Comparison of ENCODE assay signal across 8 cellular contexts in the genomic region with DNA sequence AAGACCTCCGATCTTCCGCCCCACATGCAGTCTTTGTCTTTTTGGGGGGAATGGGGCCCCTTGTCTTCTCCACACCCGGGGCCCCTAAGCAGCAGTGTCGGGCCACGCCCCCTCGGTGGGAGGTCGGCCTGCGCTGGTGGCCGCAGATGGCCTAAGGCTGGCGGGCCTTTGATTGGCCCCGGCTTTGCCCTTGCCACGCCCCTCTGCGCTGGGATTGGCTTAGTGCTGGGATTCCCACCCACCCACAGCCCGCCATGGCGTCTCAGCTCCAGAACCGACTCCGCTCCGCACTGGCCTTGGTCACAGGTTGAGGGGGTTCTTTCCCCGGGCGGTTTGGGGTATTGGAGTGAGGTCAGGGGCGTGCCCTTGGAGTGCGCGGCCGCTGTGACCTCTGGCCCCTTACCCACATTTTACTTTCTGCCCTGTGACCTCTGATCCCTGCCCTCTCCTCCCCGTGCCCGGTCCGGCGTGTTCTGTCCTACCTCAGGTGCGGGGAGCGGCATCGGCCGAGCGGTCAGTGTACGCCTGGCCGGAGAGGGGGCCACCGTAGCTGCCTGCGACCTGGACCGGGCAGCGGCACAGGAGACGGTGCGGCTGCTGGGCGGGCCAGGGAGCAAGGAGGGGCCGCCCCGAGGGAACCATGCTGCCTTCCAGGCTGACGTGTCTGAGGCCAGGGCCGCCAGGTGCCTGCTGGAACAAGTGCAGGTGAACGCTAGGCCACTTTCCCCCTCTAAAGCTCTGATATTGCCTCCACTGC. TPM values are rescaled to one million over a fixed set of nuclear protein-coding genes. Genes with fewer than 3 reads are reported as not detected.
DNase-seq lines count a peak whose midpoint lies in the region; ATAC-seq and TF ChIP-seq lines count a peak whose summit lies in the region.

Gene HSD17B8 (plus strand): TSS at position 241 of the 757 bp plus-strand sequence. CDS start 14 bp downstream, at position 255.

- H3K4me1 ChIP-seq in right atrium auricular region: peaks cover 0 to 60% of the 10 kb centered on the region in 2 donors
- peaks cover 22% of the 10 kb centered on the region for H3K4me1 ChIP-seq in psoas muscle
- H3K4me1 ChIP-seq in upper lobe of right lung: peaks cover 39% of the 10 kb centered on the region

- no peaks in the 10 kb centered on the region for H3K27me3 ChIP-seq in right atrium auricular region
- no peaks in the 10 kb centered on the region for H3K27me3 ChIP-seq in psoas muscle (ENCODE audit: insufficient read depth in 3 of 3, low read length in 2 of 3)
- H3K27me3 ChIP-seq in upper lobe of right lung: no peaks in the 10 kb centered on the region

- no peaks in the 10 kb centered on the region for H3K9me3 ChIP-seq in right atrium auricular region
- H3K9me3 ChIP-seq in psoas muscle: no peaks in the 10 kb centered on the region
- H3K9me3 ChIP-seq in upper lobe of right lung: no peaks in the 10 kb centered on the region

- no peak for TF ChIP-seq CTCF in right atrium auricular region (IDR thresholded peaks at IDR 0.05)
- TF ChIP-seq CTCF in psoas muscle (IDR thresholded peaks at IDR 0.05): no peak
- no peak for TF ChIP-seq CTCF in upper lobe of right lung (IDR thresholded peaks at IDR 0.05)

- DNase-seq in GM03348 (ENCODE audit: low spot score): peak; percentile 97
- DNase-seq in NCI-H1694 (lab: John Stamatoyannopoulos, UW): peak; percentile 83
- peak; percentile 79 to 93 (median 88) for DNase-seq in T-helper 2 cell
- peak; percentile 62 for DNase-seq in amniotic stem cell (lab: John Stamatoyannopoulos, UW)
- peak; percentile 95 for DNase-seq in right atrium auricular region (ENCODE audit: low spot score)
- peak; percentile 96 to 98 for DNase-seq in psoas muscle
- peak; percentile 98 for DNase-seq in upper lobe of right lung

- H3K4me3 ChIP-seq in right atrium auricular region (peak within 1 kb of the TSS; percentile 60 to 66), psoas muscle (peak within 1 kb of the TSS; percentile 90), upper lobe of right lung (peak within 1 kb of the TSS; percentile 82)

- intact Hi-C loops in psoas muscle (cut with DNase I): loop anchor here (5.0 to 10.0 kb wide), 3 partner anchors 43 to 232 kb away; partner anchors contain the start of genes CUTA (in 1 of the 2) and PHF1 (in 1 of the 2)
- intact Hi-C loops in upper lobe of right lung (cut with DNase I): no loop called here

- H3K27ac ChIP-seq in right atrium auricular region (peak within 1 kb of the TSS; percentile 52 to 64), psoas muscle (peak within 1 kb of the TSS; percentile 80), upper lobe of right lung (peak within 1 kb of the TSS; percentile 68)

- WGBS in psoas muscle, 3 donors: 0 to 1% (median 1%) methylated on average over 37 to 47 of the region's 47 CpGs

- peak; percentile 42 for ATAC-seq in HG02571 (IDR thresholded peaks at IDR 0.05; ENCODE audit: unreplicated experiment)
- ATAC-seq in psoas muscle: peak; percentile 72 to 75 (median 73)
- peak; percentile 79 for ATAC-seq in upper lobe of right lung

- H3K36me3 ChIP-seq in right atrium auricular region (peaks cover 27% of the 10 kb centered on the region), psoas muscle (ENCODE audit: insufficient read depth in 1 of 2, low read depth in 1 of 2) (peaks cover 6 to 27% of the 10 kb centered on the region in 2 donors), upper lobe of right lung (peaks cover 27% of the 10 kb centered on the region)

RNA-seq across cellular contexts. Expression of gene HSD17B8, which starts in this region (rescaled TPM):
- total RNA-seq in right atrium auricular region: 10 to 100 TPM; 10.3 to 31.4 TPM
- 10 to 100 TPM in 3 of 4 donors, 1 to 10 TPM in 1; 5.3 to 18.9 (median 11.9) TPM for total RNA-seq in psoas muscle
- polyA plus RNA-seq in psoas muscle: 10 to 100 TPM in 2 of 3 donors, 1 to 10 TPM in 1; 9.6 to 12.3 (median 10.2) TPM
- total RNA-seq in upper lobe of right lung: 14.7 TPM

Comparison
In these comparisons a context has a peak if more than half of its experiments do, and no peak if none do; other contexts are left out.
1. Peak in every context shown above with its lines: DNase-seq, ATAC-seq, H3K4me3 ChIP-seq and H3K27ac ChIP-seq.